ENCODE assay signal across 8 cellular contexts in the genomic region with DNA sequence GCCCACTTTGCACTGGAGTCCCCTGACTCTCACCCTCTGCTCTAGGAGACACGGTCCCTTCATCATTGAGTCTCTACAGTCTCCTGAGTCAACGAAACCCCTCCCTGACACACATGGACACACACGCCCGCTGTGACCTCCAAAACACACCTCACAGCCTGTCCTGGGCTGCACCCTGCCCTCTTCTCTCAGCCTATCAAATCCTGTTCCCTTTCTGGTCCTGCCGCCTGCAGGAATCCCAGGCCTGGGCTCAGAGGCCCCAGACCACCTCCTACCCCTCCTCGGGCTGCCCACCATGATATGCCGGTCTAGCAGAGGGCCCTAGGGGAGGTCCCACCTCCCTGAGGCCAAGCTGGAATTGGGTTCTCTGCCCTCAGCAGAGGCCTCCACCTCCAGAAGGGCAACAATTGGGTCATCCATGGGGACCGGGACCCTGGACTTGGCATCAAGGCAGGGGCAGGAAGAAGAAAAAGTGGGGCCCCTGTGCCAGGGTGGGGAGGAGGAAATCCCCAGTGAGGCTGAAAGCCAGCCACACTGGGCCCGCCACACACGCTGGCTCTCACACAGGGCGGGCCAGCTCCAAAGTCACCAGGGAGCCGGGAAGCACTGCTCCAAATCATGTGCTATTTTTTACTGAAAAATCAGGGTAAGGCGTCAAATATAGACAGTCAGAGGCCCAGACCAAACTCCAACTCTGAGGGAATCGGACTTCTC.
A peak's percentile ranks its signal among the peaks of the same experiment; 100 is the strongest.
DNase-seq lines count a peak whose midpoint lies in the region; TF ChIP-seq lines count a peak whose summit lies in the region.

No MANE protein-coding gene starts in this region.

- peak overlapping the region; percentile 86 for H3K4me2 ChIP-seq in DOHH2 (ENCODE audit: low read length)

- H3K4me3 ChIP-seq in DOHH2 (ENCODE audit: low read length) (peak overlapping the region; percentile 90), SK-N-MC (peak overlapping the region; percentile 100), fibroblast of mammary gland (ENCODE audit: control insufficient read depth, low read depth, low read length) (peak overlapping the region; percentile 77), rectal smooth muscle tissue (ENCODE audit: low read length) (peak overlapping the region; percentile 67)

- no peak overlapping the region for H3K9ac ChIP-seq in SK-N-MC (ENCODE audit: insufficient read length)
- H3K9ac ChIP-seq in rectal smooth muscle tissue (ENCODE audit: low read length), result no peak overlapping the region

- H3K9me2 ChIP-seq in DOHH2 (replicated peaks; ENCODE audit: control insufficient read depth, low read length), result no peaks in the 10 kb centered on the region

- DNase-seq in SK-N-MC (ENCODE audit: low read depth, low spot score), result no peak
- DNase-seq in fibroblast of mammary gland (ENCODE audit: low read depth), result no peak
- DNase-seq in NCI-H2196 (lab: John Stamatoyannopoulos, UW; ENCODE audit: unreplicated experiment), result no peak
- DNase-seq in OCI-M2 (lab: John Stamatoyannopoulos, UW; ENCODE audit: unreplicated experiment), result no peak
- DNase-seq in activated CD8-positive, alpha-beta memory T cell treated with anti-CD3 and anti-CD28 coated beads, Interleukin-2, amount 50 U/mL, for 4 hours, result no peak
- DNase-seq in COLO829 (ENCODE audit: low spot score), result no peak

- H3K4me1 ChIP-seq in DOHH2 (ENCODE audit: control insufficient read depth, low read length), result peaks cover 66% of the 10 kb centered on the region
- peaks cover 12% of the 10 kb centered on the region for H3K4me1 ChIP-seq in rectal smooth muscle tissue (ENCODE audit: control insufficient read depth, insufficient read depth, low read length)

- peaks cover 73% of the 10 kb centered on the region for H3K36me3 ChIP-seq in DOHH2 (ENCODE audit: control insufficient read depth, low read length)
- peaks cover 34% of the 10 kb centered on the region; the same call in 1 of the 2 replicates for H3K36me3 ChIP-seq in SK-N-MC (ENCODE audit: insufficient read depth, low read length)
- peaks cover 26% of the 10 kb centered on the region for H3K36me3 ChIP-seq in rectal smooth muscle tissue (ENCODE audit: control insufficient read depth, insufficient read depth, low read length)

- TF ChIP-seq CTCF in DOHH2 (IDR thresholded peaks at IDR 0.05; ENCODE audit: low read depth, low read length, poor library complexity, severe bottlenecking) (no peak), fibroblast of mammary gland (conservative IDR thresholded peaks at IDR 0.05; ENCODE audit: control insufficient read depth, insufficient read depth, low read depth, low read length) (no peak)

- peaks cover 89% of the 10 kb centered on the region for H3K79me2 ChIP-seq in DOHH2 (ENCODE audit: control insufficient read depth, low read length)

- H3K9me3 ChIP-seq in DOHH2 (ENCODE audit: control insufficient read depth, insufficient read depth, low read length) (no peaks in the 10 kb centered on the region), SK-N-MC (ENCODE audit: low read depth, low read length) (no peaks in the 10 kb centered on the region)

- H3K27ac ChIP-seq in DOHH2 (ENCODE audit: low read depth, low read length), result peak overlapping the region; percentile 96
- H3K27ac ChIP-seq in SK-N-MC, result 0 out of 2 replicates have a peak overlapping the region, but pooled peaks have one; percentile 5
- peak overlapping the region; percentile 68 for H3K27ac ChIP-seq in rectal smooth muscle tissue (ENCODE audit: low read depth, low read length)

- H3F3A ChIP-seq in DOHH2 (ENCODE audit: control insufficient read depth, insufficient read depth), result peaks cover 6% of the 10 kb centered on the region; the same call in 1 of the 2 replicates

- no peaks in the 10 kb centered on the region for H3K27me3 ChIP-seq in DOHH2 (ENCODE audit: control insufficient read depth, low read length)
- H3K27me3 ChIP-seq in rectal smooth muscle tissue (ENCODE audit: control insufficient read depth, insufficient read depth, low read length), result no peaks in the 10 kb centered on the region

- 0 out of 2 replicates have a peak, but pooled peaks cover 8% of the 10 kb centered on the region for H4K20me1 ChIP-seq in DOHH2 (ENCODE audit: control insufficient read depth, insufficient read depth, low read depth, low read length)

Comparison
In these comparisons a context has a peak if more than half of its experiments do, and no peak if none do; other contexts are left out.
1. H3K27ac ChIP-seq: peak in every context shown above with its lines; median percentile 96 in DOHH2; 68 in rectal smooth muscle tissue; 5 in SK-N-MC.